ENCODE assay signal across 9 cellular contexts in the genomic region with DNA sequence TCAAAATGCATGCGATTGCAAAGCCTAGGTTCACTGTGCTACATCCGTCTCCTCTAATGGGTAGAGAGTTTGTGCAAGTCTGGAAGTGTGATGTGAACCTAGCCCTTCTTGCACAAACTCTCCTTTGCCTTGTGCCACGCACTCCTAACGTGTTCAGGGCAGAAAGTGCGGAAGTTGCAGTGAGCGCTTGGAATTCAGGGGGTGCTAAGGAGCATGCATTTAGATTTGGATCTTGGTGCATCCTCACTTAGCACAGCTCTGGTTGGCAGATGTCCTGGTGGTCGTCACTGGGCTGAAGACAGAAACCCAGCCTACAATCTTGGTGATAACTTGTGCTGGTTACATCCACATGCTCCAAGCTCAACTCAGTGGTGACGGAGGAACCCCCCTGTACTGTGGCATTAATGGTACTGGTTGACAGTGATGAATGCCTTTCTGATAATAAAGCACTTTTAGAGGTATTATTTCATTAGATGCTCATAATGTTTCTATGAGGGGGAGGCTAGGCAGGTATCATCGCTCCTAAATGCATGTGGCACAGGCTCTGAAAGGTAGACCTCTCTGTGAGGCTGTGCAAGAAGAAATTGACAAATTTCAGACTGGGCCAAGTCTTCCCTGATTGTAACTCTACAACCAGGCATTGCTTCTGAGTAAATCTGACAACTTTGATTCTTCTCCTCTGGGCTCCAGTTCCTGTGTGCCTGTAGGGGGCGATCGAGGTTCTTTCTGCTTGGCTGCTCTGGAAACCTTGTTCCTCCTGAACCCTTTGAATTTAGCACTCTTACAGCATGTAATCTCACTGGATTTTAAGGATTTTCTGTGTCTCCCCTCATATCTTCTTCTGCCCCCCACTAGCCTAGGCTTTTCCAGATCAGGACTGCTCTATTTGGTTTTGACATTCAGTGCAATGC. TPM values are rescaled to one million over a fixed set of nuclear protein-coding genes. Genes with fewer than 3 reads are reported as not detected.
A peak's percentile ranks its signal among the peaks of the same experiment; 100 is the strongest.
DNase-seq lines count a peak whose midpoint lies in the region; ATAC-seq and TF ChIP-seq lines count a peak whose summit lies in the region.
"Had no signal": no experiment of that assay in that cellular context is flagged by ENCODE, and none has a peak within 500 bp of the region (broad histone marks: within the 10 kb centered on the region; RNA-seq: fewer than 3 reads in every experiment).

No MANE protein-coding gene starts in this region.

- ATAC-seq in SK-N-SH treated with all-trans-retinoic acid at 6 μM for 48 hours (peak; percentile 83), HG02623 (IDR thresholded peaks at IDR 0.05; ENCODE audit: unreplicated experiment) (no peak), HG03159 (IDR thresholded peaks at IDR 0.05; ENCODE audit: unreplicated experiment) (no peak)
- no peak for ATAC-seq in stimulated activated naive CD8-positive, alpha-beta T cell treated with anti-CD3 and anti-CD28 coated beads, Interleukin-15, Interleukin-2, amounts not matched to agents 100 U/mL and 50 U/mL, for 24 hours

- H3K36me3 Mint-ChIP-seq in HFFc6 (ENCODE audit: low read depth), result no peaks in the 10 kb centered on the region

- no peak overlapping the region for H3K27ac Mint-ChIP-seq in HFFc6

- H3K27me3 Mint-ChIP-seq in HFFc6 (ENCODE audit: insufficient read depth), result no peaks in the 10 kb centered on the region; the same call in none of the 2 replicates

- H3K9me3 Mint-ChIP-seq in HFFc6, result no peaks in the 10 kb centered on the region

- H3K4me3 Mint-ChIP-seq in HFFc6, result no peak overlapping the region

- peaks cover 56% of the 10 kb centered on the region for H3K4me1 Mint-ChIP-seq in HFFc6 (ENCODE audit: low read depth)

- peak; percentile 78 for TF ChIP-seq CTCF in HFFc6 (IDR thresholded peaks at IDR 0.05)

- DNase-seq in COLO668 (lab: John Stamatoyannopoulos, UW; ENCODE audit: unreplicated experiment) (peak; percentile 52), HFFc6 (peak; percentile 39), amniotic epithelial cell (ENCODE audit: low read depth) (peak; percentile 46), kidney glomerular epithelial cell (lab: John Stamatoyannopoulos, UW) (peak; percentile 44)
- DNase-seq in stimulated activated naive CD8-positive, alpha-beta T cell treated with anti-CD3 and anti-CD28 coated beads, Interleukin-15, Interleukin-2, amounts not matched to agents 100 U/mL and 50 U/mL, for 24 hours, result peak; percentile 76

TF ChIP-seq in SK-N-SH treated with all-trans-retinoic acid at 6 μM for 48 hours, 23 proteins besides CTCF, POLR2A, EP300 and RAD21:
- TF ChIP-seq, protein P1, sequence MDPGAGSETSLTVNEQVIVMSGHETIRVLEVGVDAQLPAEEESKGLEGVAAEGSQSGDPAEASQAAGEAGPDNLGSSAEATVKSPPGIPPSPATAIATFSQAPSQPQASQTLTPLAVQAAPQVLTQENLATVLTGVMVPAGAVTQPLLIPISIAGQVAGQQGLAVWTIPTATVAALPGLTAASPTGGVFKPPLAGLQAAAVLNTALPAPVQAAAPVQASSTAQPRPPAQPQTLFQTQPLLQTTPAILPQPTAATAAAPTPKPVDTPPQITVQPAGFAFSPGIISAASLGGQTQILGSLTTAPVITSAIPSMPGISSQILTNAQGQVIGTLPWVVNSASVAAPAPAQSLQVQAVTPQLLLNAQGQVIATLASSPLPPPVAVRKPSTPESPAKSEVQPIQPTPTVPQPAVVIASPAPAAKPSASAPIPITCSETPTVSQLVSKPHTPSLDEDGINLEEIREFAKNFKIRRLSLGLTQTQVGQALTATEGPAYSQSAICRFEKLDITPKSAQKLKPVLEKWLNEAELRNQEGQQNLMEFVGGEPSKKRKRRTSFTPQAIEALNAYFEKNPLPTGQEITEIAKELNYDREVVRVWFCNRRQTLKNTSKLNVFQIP (CRISPR knock-in tag; IDR thresholded peaks at IDR 0.05; ENCODE audit: borderline replicate concordance, low read depth), result no peak
- TF ChIP-seq, protein P2, sequence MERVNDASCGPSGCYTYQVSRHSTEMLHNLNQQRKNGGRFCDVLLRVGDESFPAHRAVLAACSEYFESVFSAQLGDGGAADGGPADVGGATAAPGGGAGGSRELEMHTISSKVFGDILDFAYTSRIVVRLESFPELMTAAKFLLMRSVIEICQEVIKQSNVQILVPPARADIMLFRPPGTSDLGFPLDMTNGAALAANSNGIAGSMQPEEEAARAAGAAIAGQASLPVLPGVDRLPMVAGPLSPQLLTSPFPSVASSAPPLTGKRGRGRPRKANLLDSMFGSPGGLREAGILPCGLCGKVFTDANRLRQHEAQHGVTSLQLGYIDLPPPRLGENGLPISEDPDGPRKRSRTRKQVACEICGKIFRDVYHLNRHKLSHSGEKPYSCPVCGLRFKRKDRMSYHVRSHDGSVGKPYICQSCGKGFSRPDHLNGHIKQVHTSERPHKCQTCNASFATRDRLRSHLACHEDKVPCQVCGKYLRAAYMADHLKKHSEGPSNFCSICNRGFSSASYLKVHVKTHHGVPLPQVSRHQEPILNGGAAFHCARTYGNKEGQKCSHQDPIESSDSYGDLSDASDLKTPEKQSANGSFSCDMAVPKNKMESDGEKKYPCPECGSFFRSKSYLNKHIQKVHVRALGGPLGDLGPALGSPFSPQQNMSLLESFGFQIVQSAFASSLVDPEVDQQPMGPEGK (CRISPR knock-in tag; IDR thresholded peaks at IDR 0.05; ENCODE audit: borderline replicate concordance), result no peak
- no peak for TF ChIP-seq PPARA (CRISPR knock-in tag; IDR thresholded peaks at IDR 0.05; ENCODE audit: borderline replicate concordance)
- no peak for TF ChIP-seq ESRRG (CRISPR knock-in tag; IDR thresholded peaks at IDR 0.05)
- TF ChIP-seq ZC3H10 (CRISPR knock-in tag; IDR thresholded peaks at IDR 0.05), result no peak
- TF ChIP-seq, protein P3, sequence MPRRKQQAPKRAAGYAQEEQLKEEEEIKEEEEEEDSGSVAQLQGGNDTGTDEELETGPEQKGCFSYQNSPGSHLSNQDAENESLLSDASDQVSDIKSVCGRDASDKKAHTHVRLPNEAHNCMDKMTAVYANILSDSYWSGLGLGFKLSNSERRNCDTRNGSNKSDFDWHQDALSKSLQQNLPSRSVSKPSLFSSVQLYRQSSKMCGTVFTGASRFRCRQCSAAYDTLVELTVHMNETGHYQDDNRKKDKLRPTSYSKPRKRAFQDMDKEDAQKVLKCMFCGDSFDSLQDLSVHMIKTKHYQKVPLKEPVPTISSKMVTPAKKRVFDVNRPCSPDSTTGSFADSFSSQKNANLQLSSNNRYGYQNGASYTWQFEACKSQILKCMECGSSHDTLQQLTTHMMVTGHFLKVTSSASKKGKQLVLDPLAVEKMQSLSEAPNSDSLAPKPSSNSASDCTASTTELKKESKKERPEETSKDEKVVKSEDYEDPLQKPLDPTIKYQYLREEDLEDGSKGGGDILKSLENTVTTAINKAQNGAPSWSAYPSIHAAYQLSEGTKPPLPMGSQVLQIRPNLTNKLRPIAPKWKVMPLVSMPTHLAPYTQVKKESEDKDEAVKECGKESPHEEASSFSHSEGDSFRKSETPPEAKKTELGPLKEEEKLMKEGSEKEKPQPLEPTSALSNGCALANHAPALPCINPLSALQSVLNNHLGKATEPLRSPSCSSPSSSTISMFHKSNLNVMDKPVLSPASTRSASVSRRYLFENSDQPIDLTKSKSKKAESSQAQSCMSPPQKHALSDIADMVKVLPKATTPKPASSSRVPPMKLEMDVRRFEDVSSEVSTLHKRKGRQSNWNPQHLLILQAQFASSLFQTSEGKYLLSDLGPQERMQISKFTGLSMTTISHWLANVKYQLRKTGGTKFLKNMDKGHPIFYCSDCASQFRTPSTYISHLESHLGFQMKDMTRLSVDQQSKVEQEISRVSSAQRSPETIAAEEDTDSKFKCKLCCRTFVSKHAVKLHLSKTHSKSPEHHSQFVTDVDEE (CRISPR knock-in tag; IDR thresholded peaks at IDR 0.05), result no peak
- TF ChIP-seq, protein P4, sequence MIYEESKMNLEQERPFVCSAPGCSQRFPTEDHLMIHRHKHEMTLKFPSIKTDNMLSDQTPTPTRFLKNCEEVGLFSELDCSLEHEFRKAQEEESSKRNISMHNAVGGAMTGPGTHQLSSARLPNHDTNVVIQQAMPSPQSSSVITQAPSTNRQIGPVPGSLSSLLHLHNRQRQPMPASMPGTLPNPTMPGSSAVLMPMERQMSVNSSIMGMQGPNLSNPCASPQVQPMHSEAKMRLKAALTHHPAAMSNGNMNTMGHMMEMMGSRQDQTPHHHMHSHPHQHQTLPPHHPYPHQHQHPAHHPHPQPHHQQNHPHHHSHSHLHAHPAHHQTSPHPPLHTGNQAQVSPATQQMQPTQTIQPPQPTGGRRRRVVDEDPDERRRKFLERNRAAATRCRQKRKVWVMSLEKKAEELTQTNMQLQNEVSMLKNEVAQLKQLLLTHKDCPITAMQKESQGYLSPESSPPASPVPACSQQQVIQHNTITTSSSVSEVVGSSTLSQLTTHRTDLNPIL (CRISPR knock-in tag; IDR thresholded peaks at IDR 0.05; ENCODE audit: low read depth), result no peak
- TF ChIP-seq SNAI2 (CRISPR knock-in tag; IDR thresholded peaks at IDR 0.05), result no peak
- no peak for TF ChIP-seq RARB (CRISPR knock-in tag; IDR thresholded peaks at IDR 0.05)
- no peak for TF ChIP-seq ZNF8 (CRISPR knock-in tag; IDR thresholded peaks at IDR 0.05)
- TF ChIP-seq ZNF565 (CRISPR knock-in tag; conservative IDR thresholded peaks at IDR 0.05; ENCODE audit: low read depth), result no peak
- TF ChIP-seq ZFP3 (CRISPR knock-in tag; IDR thresholded peaks at IDR 0.05), result no peak
- TF ChIP-seq CSDC2 (CRISPR knock-in tag; IDR thresholded peaks at IDR 0.05), result no peak
- TF ChIP-seq GLIS3 (CRISPR knock-in tag; IDR thresholded peaks at IDR 0.05), result no peak
- TF ChIP-seq, protein P5, sequence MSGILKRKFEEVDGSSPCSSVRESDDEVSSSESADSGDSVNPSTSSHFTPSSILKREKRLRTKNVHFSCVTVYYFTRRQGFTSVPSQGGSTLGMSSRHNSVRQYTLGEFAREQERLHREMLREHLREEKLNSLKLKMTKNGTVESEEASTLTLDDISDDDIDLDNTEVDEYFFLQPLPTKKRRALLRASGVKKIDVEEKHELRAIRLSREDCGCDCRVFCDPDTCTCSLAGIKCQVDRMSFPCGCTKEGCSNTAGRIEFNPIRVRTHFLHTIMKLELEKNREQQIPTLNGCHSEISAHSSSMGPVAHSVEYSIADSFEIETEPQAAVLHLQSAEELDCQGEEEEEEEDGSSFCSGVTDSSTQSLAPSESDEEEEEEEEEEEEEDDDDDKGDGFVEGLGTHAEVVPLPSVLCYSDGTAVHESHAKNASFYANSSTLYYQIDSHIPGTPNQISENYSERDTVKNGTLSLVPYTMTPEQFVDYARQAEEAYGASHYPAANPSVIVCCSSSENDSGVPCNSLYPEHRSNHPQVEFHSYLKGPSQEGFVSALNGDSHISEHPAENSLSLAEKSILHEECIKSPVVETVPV (CRISPR knock-in tag; IDR thresholded peaks at IDR 0.05), result no peak
TF ChIP-seq in SK-N-SH treated with all-trans-retinoic acid at 6 μM for 48 hours: peak in this region for 0.

RNA-seq across cellular contexts. Expression of gene MAPKAPK2, which starts 40.6 kb away (rescaled TPM):
- 10 to 100 TPM; 80.0 to 89.1 (median 86.0) TPM for total RNA-seq in HFFc6 (2021; fragmentation: NEBNext Ultra II Directional; extraction: Animal tissue kit (Norgen Biotek cat#: 25700))

RNA-seq across cellular contexts. Expression of gene IL19, which starts 45.3 kb away (rescaled TPM):
- not detected for total RNA-seq in HFFc6 (2021; fragmentation: NEBNext Ultra II Directional; extraction: Animal tissue kit (Norgen Biotek cat#: 25700))
- total RNA-seq: pulmonary artery endothelial cell had no signal

RNA-seq across cellular contexts. Expression of gene IL10, which starts 47.0 kb away (rescaled TPM):
- not detected for total RNA-seq in HFFc6 (2021; fragmentation: NEBNext Ultra II Directional; extraction: Animal tissue kit (Norgen Biotek cat#: 25700))
- total RNA-seq: pulmonary artery endothelial cell had no signal
